8 cellular contexts compared by ENCODE assay signal in the genomic region with DNA sequence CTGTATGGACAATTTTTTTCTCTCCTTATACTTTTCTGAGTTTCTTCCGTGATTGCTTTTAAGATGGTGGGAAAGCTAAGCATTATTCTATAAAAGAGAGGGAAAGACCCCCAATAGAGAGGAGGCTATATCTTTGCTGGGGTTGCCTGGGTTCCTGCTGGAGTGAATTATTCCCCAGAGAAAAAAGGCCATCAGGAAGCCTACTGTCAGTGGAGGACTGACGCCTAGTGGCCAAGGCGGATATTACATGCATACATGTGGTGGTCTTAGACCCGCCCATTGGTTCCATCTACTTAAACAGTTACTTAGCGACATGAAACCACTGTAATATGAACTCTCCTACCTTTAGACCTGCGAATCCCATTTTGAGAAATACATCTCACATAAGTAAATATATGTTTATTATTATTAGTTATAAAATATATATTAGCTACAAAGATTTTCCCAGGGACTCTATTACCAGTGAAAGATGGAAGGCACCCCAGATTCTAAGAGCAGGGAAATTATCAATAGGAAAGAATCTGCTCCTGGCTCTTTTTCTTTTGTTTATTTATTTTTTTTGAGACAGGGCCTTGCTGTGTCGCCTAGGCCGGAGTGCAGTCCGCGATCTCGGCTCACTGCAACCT. TPM values are rescaled to one million over a fixed set of nuclear protein-coding genes. Genes with fewer than 3 reads are reported as not detected.
DNase-seq lines count a peak whose midpoint lies in the region; ATAC-seq and TF ChIP-seq lines count a peak whose summit lies in the region.

No MANE protein-coding gene starts in this region.

- H3K4me3 Mint-ChIP-seq in CD4-positive, CD25-positive, alpha-beta regulatory T cell = no peak overlapping the region
- H3K4me3 Mint-ChIP-seq in HFFc6 = no peak overlapping the region
- H3K4me3 Mint-ChIP-seq in activated CD4-positive, alpha-beta T cell treated with anti-CD3 and anti-CD28 coated beads for 36 hours = no peak overlapping the region

- peak overlapping the region in 1 of 3 donors; percentile 42 for H3K27ac Mint-ChIP-seq in CD4-positive, CD25-positive, alpha-beta regulatory T cell
- no peak overlapping the region for H3K27ac Mint-ChIP-seq in HFFc6
- H3K27ac Mint-ChIP-seq in activated CD4-positive, alpha-beta T cell treated with anti-CD3 and anti-CD28 coated beads for 36 hours = no peak overlapping the region

- peaks cover 19% of the 10 kb centered on the region for H3K27me3 Mint-ChIP-seq in CD4-positive, CD25-positive, alpha-beta regulatory T cell
- H3K27me3 Mint-ChIP-seq in HFFc6 (ENCODE audit: insufficient read depth) = peaks cover 20% of the 10 kb centered on the region
- H3K27me3 Mint-ChIP-seq in activated CD4-positive, alpha-beta T cell treated with anti-CD3 and anti-CD28 coated beads for 36 hours = peaks cover 3% of the 10 kb centered on the region

- H3K4me1 Mint-ChIP-seq in CD4-positive, CD25-positive, alpha-beta regulatory T cell = peaks cover 0 to 3% (median 0%) of the 10 kb centered on the region in 4 donors
- no peaks in the 10 kb centered on the region for H3K4me1 Mint-ChIP-seq in HFFc6 (ENCODE audit: low read depth)
- peaks cover 2% of the 10 kb centered on the region for H3K4me1 Mint-ChIP-seq in activated CD4-positive, alpha-beta T cell treated with anti-CD3 and anti-CD28 coated beads for 36 hours

- no peaks in the 10 kb centered on the region for H3K9me3 ChIP-seq in CD4-positive, CD25-positive, alpha-beta regulatory T cell (ENCODE audit: control insufficient read depth in 2 of 2, low read length in 2 of 2)
- no peaks in the 10 kb centered on the region for H3K9me3 ChIP-seq in left lung

- no peaks in the 10 kb centered on the region for H3K36me3 ChIP-seq in CD4-positive, CD25-positive, alpha-beta regulatory T cell (ENCODE audit: control insufficient read depth, insufficient read depth, low read length)
- H3K36me3 ChIP-seq in left lung = no peaks in the 10 kb centered on the region

- peak; percentile 67 to 82 (median 69) for DNase-seq in CD4-positive, CD25-positive, alpha-beta regulatory T cell
- DNase-seq in HFFc6 = peak; percentile 52
- peak; percentile 53 for DNase-seq in NCI-H510A (lab: John Stamatoyannopoulos, UW)
- peak; percentile 89 for DNase-seq in activated CD4-positive, alpha-beta T cell treated with anti-CD3 and anti-CD28 coated beads for 36 hours
- peak; percentile 62 for DNase-seq in cerebellum (ENCODE audit: low spot score)
- peak; percentile 38 to 66 for DNase-seq in left lung
- DNase-seq in stimulated activated CD4-positive, alpha-beta T cell treated with anti-CD3 and anti-CD28 coated beads, Interleukin-4, amount 100 ng/mL, for 24 hours = peak; percentile 86

- no peaks in the 10 kb centered on the region for H3K27me3 ChIP-seq in CD4-positive, CD25-positive, alpha-beta regulatory T cell (ENCODE audit: control insufficient read depth, insufficient read depth, low read length)
- H3K27me3 ChIP-seq in left lung = peaks cover 0 to 30% of the 10 kb centered on the region in 2 donors

- POLR2A ChIA-PET in activated CD4-positive, alpha-beta T cell treated with anti-CD3 and anti-CD28 coated beads for 36 hours (lab: Charles Lee) = no interaction called here

- H3K4me3 ChIP-seq in CD4-positive, CD25-positive, alpha-beta regulatory T cell (ENCODE audit: low read depth, low read length) = no peak overlapping the region
- no peak overlapping the region for H3K4me3 ChIP-seq in left lung

- peak; percentile 66 to 69 for ATAC-seq in CD4-positive, CD25-positive, alpha-beta regulatory T cell (ENCODE audit: low read depth in 2 of 2)
- peak; percentile 92 for ATAC-seq in activated CD4-positive, alpha-beta T cell treated with anti-CD3 and anti-CD28 coated beads for 36 hours
- peak; percentile 97 for ATAC-seq in left lung
- no peak for ATAC-seq in GM18498 (IDR thresholded peaks at IDR 0.05; ENCODE audit: unreplicated experiment)

- CTCF ChIA-PET in activated CD4-positive, alpha-beta T cell treated with anti-CD3 and anti-CD28 coated beads for 36 hours (lab: Charles Lee) = interaction anchor here (0.7 to 3.0 kb wide), 30 partner anchors 10 to 412 kb away, joined by 3 to 35 read pairs (median 4); a partner anchor contains a TSS

- H3K4me1 ChIP-seq in CD4-positive, CD25-positive, alpha-beta regulatory T cell (ENCODE audit: control insufficient read depth, insufficient read depth, low read length, poor library complexity, severe bottlenecking) = no peaks in the 10 kb centered on the region
- H3K4me1 ChIP-seq in left lung = no peaks in the 10 kb centered on the region

- peaks cover 0 to 1% (median 0%) of the 10 kb centered on the region in 7 donors for H3K9me3 Mint-ChIP-seq in CD4-positive, CD25-positive, alpha-beta regulatory T cell
- peaks cover 8% of the 10 kb centered on the region; the same call in 1 of the 2 replicates for H3K9me3 Mint-ChIP-seq in HFFc6
- no peaks in the 10 kb centered on the region for H3K9me3 Mint-ChIP-seq in activated CD4-positive, alpha-beta T cell treated with anti-CD3 and anti-CD28 coated beads for 36 hours (ENCODE audit: low read depth)

- TF ChIP-seq CTCF in HFFc6 (IDR thresholded peaks at IDR 0.05) (peak; percentile 98), left lung (IDR thresholded peaks at IDR 0.05) (peak; percentile 92 to 94)

- intact Hi-C loops in activated CD4-positive, alpha-beta T cell treated with anti-CD3 and anti-CD28 coated beads for 36 hours (cut with DNase I, micrococcal nuclease) = loop anchor here (1.0 to 5.0 kb wide), 11 partner anchors 26 to 412 kb away; a partner anchor contains a TSS
- intact Hi-C loops in left lung (cut with DNase I) = loop anchor here in 1 of 2 donors (10.0 kb wide), 1 partner anchor 353 kb away; no protein-coding TSS in a partner anchor

- H3K27ac ChIP-seq in CD4-positive, CD25-positive, alpha-beta regulatory T cell (ENCODE audit: insufficient read depth, low read length, poor library complexity, severe bottlenecking) = no peak overlapping the region
- no peak overlapping the region for H3K27ac ChIP-seq in left lung

- H3K36me3 Mint-ChIP-seq in CD4-positive, CD25-positive, alpha-beta regulatory T cell = no peaks in the 10 kb centered on the region
- no peaks in the 10 kb centered on the region for H3K36me3 Mint-ChIP-seq in HFFc6 (ENCODE audit: low read depth)
- no peaks in the 10 kb centered on the region for H3K36me3 Mint-ChIP-seq in activated CD4-positive, alpha-beta T cell treated with anti-CD3 and anti-CD28 coated beads for 36 hours (ENCODE audit: low read depth)

RNA-seq across cellular contexts. Expression of a gene that starts 15.7 kb away (rescaled TPM):
- not detected for total RNA-seq in CD4-positive, CD25-positive, alpha-beta regulatory T cell
- polyA plus RNA-seq in CD4-positive, CD25-positive, alpha-beta regulatory T cell = not detected
- total RNA-seq in HFFc6 (2021; fragmentation: NEBNext Ultra II Directional; extraction: Animal tissue kit (Norgen Biotek cat#: 25700)) = under 1 TPM in 5 of 6 experiments, not detected in 1; 0.21 to 0.37 (median 0.24) TPM
- total RNA-seq in activated CD4-positive, alpha-beta T cell treated with anti-CD3 and anti-CD28 coated beads for 36 hours = not detected
- 1.3 TPM for total RNA-seq in cerebellum
- total RNA-seq in left lung = under 1 TPM in 1 of 2 donors, not detected in 1; 0.34 TPM

RNA-seq across cellular contexts. Expression of a gene that starts 26.4 kb away (rescaled TPM):
- 2.8 TPM for total RNA-seq in CD4-positive, CD25-positive, alpha-beta regulatory T cell
- polyA plus RNA-seq in CD4-positive, CD25-positive, alpha-beta regulatory T cell = under 1 TPM; 0.30 to 0.68 (median 0.60) TPM
- 10 to 100 TPM; 14.6 to 17.0 (median 16.0) TPM for total RNA-seq in HFFc6 (2021; fragmentation: NEBNext Ultra II Directional; extraction: Animal tissue kit (Norgen Biotek cat#: 25700))
- 10 to 100 TPM in 1 of 2 experiments, 1 to 10 TPM in 1; 9.5 to 10.6 TPM for total RNA-seq in activated CD4-positive, alpha-beta T cell treated with anti-CD3 and anti-CD28 coated beads for 36 hours
- total RNA-seq in cerebellum (8.7 TPM), left lung (10 to 100 TPM; 21.2 to 30.8 TPM)

RNA-seq across cellular contexts. Expression of a gene that starts 34.5 kb away (rescaled TPM):
- total RNA-seq in CD4-positive, CD25-positive, alpha-beta regulatory T cell = not detected
- not detected for polyA plus RNA-seq in CD4-positive, CD25-positive, alpha-beta regulatory T cell
- not detected for total RNA-seq in HFFc6 (2021; fragmentation: NEBNext Ultra II Directional; extraction: Animal tissue kit (Norgen Biotek cat#: 25700))
- not detected for total RNA-seq in activated CD4-positive, alpha-beta T cell treated with anti-CD3 and anti-CD28 coated beads for 36 hours
- total RNA-seq in cerebellum = 1.1 TPM
- 1 to 10 TPM in 1 of 2 donors, not detected in 1; 1.0 TPM for total RNA-seq in left lung

RNA-seq across cellular contexts. Expression of a gene that starts 53.4 kb away (rescaled TPM):
- total RNA-seq in CD4-positive, CD25-positive, alpha-beta regulatory T cell = not detected
- not detected for polyA plus RNA-seq in CD4-positive, CD25-positive, alpha-beta regulatory T cell
- not detected for total RNA-seq in HFFc6 (2021; fragmentation: NEBNext Ultra II Directional; extraction: Animal tissue kit (Norgen Biotek cat#: 25700))
- not detected for total RNA-seq in activated CD4-positive, alpha-beta T cell treated with anti-CD3 and anti-CD28 coated beads for 36 hours
- total RNA-seq in cerebellum = not detected
- total RNA-seq in left lung = under 1 TPM in 1 of 2 donors, not detected in 1; 0.47 TPM
